10 cellular contexts compared by ENCODE assay signal in the genomic region with DNA sequence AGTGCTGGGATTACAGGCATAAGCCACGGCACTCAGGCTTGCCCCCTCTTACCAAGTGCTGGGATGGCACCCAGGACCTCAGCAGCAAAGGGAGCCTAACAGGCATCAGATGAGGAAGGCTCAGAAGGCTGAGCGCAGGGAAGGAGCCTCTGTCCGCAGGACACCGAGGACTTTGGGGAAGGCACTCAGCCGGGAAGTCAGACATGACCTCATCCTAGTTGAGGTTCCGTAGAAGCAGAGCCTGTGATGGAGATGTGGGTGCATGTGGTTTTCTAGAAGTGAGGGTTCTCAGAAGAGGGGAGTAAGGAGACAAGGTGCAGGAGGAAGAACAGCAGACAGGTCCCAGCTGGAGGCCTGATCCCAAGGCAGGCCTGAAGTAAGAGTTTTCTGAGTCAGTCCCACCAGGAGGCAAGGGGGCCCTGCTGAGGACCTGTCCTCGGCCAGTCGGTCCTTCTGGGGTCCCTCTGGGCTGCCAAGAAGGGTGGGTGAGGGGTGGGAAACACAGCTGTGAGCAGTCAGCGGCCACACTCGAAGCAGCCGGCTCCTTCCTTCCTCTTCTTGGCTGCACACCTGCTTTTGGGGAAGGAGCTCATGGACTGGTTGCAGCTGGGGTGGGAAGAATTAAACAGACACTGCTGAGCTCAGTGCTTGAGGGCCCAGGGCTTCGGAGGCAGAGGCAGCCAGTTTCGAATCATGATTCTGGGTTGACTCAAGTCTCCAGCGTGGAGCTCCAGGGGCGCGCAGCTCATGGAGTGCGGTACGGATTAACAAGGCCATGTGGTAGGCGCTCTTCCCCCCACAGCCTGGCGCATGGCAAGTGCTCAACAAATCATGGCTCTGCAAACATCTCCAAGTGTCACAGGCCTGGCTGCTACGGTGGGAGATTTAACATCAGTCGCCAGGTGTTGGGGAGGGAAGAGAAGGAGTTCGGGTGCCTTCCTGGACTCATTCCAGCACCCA. TPM values are rescaled to one million over a fixed set of nuclear protein-coding genes. Genes with fewer than 3 reads are reported as not detected.
DNase-seq lines count a peak whose midpoint lies in the region; ATAC-seq and TF ChIP-seq lines count a peak whose summit lies in the region.
"Had no signal": no experiment of that assay in that cellular context is flagged by ENCODE, and none has a peak within 500 bp of the region (broad histone marks: within the 10 kb centered on the region; RNA-seq: fewer than 3 reads in every experiment).

No MANE protein-coding gene starts in this region.

- H3K27ac ChIP-seq in right lobe of liver (no peak overlapping the region), urinary bladder (ENCODE audit: low read depth) (peak overlapping the region; percentile 53)

- H3K36me3 ChIP-seq in right lobe of liver (no peaks in the 10 kb centered on the region), urinary bladder (ENCODE audit: insufficient read depth) (no peaks in the 10 kb centered on the region)
- H3K36me3 ChIP-seq: BE2C, thoracic aorta had no signal

- 78% methylated on average over 9 of the region's 23 CpGs for WGBS in right lobe of liver (ENCODE audit: insufficient coverage, low coverage, low lambda C conversion rate, missing lambda C conversion rate)
- WGBS in urinary bladder, result 63% methylated on average over 23 of the region's 23 CpGs

- no peak overlapping the region for H3K4me3 Mint-ChIP-seq in activated T-cell treated with anti-CD3 and anti-CD28 coated beads, Interleukin-2, amount 50 U/mL, for 24 hours
- no peak overlapping the region for H3K4me3 Mint-ChIP-seq in activated naive CD8-positive, alpha-beta T cell treated with anti-CD3 and anti-CD28 coated beads for 36 hours

- no peak for TF ChIP-seq POLR2A in right lobe of liver (IDR thresholded peaks at IDR 0.05)

- H3K27me3 Mint-ChIP-seq in activated T-cell treated with anti-CD3 and anti-CD28 coated beads, Interleukin-2, amount 50 U/mL, for 24 hours, result no peaks in the 10 kb centered on the region
- H3K27me3 Mint-ChIP-seq in activated naive CD8-positive, alpha-beta T cell treated with anti-CD3 and anti-CD28 coated beads for 36 hours, result no peaks in the 10 kb centered on the region

- no peaks in the 10 kb centered on the region for H3K9me3 ChIP-seq in right lobe of liver
- H3K9me3 ChIP-seq: BE2C, thoracic aorta had no signal

- peak overlapping the region; percentile 56 for H3K27ac Mint-ChIP-seq in activated T-cell treated with anti-CD3 and anti-CD28 coated beads, Interleukin-2, amount 50 U/mL, for 24 hours
- no peak overlapping the region for H3K27ac Mint-ChIP-seq in activated naive CD8-positive, alpha-beta T cell treated with anti-CD3 and anti-CD28 coated beads for 36 hours

- H3K27me3 ChIP-seq in right lobe of liver, result no peaks in the 10 kb centered on the region
- H3K27me3 ChIP-seq: BE2C had no signal

- ATAC-seq in right lobe of liver, result peak; percentile 33 to 49 (median 48)
- ATAC-seq in HG03342 (IDR thresholded peaks at IDR 0.05; ENCODE audit: unreplicated experiment), result no peak
- no peak for ATAC-seq in GM18517 (IDR thresholded peaks at IDR 0.05; ENCODE audit: unreplicated experiment)

- H3K9me3 Mint-ChIP-seq in activated T-cell treated with anti-CD3 and anti-CD28 coated beads, Interleukin-2, amount 50 U/mL, for 24 hours, result no peaks in the 10 kb centered on the region
- no peaks in the 10 kb centered on the region for H3K9me3 Mint-ChIP-seq in activated naive CD8-positive, alpha-beta T cell treated with anti-CD3 and anti-CD28 coated beads for 36 hours

- no peak for TF ChIP-seq CTCF in right lobe of liver (IDR thresholded peaks at IDR 0.05)

- DNase-seq in activated T-cell treated with anti-CD3 and anti-CD28 coated beads, Interleukin-2, amount 50 U/mL, for 24 hours, result peak; percentile 39
- no peak for DNase-seq in activated T-cell treated with anti-CD3 and anti-CD28 coated beads, Interleukin-2, amount 50 U/mL, for 1 hour
- DNase-seq in activated naive CD8-positive, alpha-beta T cell treated with anti-CD3 and anti-CD28 coated beads for 36 hours, result peak; percentile 16
- DNase-seq in right lobe of liver (no peak), NCI-H510A (lab: John Stamatoyannopoulos, UW) (no peak)
- DNase-seq: BE2C had no signal

- peaks cover 47% of the 10 kb centered on the region for H3K4me1 Mint-ChIP-seq in activated T-cell treated with anti-CD3 and anti-CD28 coated beads, Interleukin-2, amount 50 U/mL, for 24 hours (ENCODE audit: low read depth)
- peaks cover 43% of the 10 kb centered on the region for H3K4me1 Mint-ChIP-seq in activated naive CD8-positive, alpha-beta T cell treated with anti-CD3 and anti-CD28 coated beads for 36 hours

- intact Hi-C loops in right lobe of liver (cut with DNase I), result no loop called here

- H3K36me3 Mint-ChIP-seq in activated T-cell treated with anti-CD3 and anti-CD28 coated beads, Interleukin-2, amount 50 U/mL, for 24 hours (ENCODE audit: low read depth), result no peaks in the 10 kb centered on the region
- no peaks in the 10 kb centered on the region for H3K36me3 Mint-ChIP-seq in activated naive CD8-positive, alpha-beta T cell treated with anti-CD3 and anti-CD28 coated beads for 36 hours

- H3K4me3 ChIP-seq in right lobe of liver, result no peak overlapping the region
- no peak overlapping the region for H3K4me3 ChIP-seq in urinary bladder (ENCODE audit: low read depth, low read length)
- H3K4me3 ChIP-seq: thoracic aorta had no signal

- H3K4me1 ChIP-seq in right lobe of liver, result no peaks in the 10 kb centered on the region
- H3K4me1 ChIP-seq in urinary bladder (ENCODE audit: insufficient read depth), result no peaks in the 10 kb centered on the region
- H3K4me1 ChIP-seq: BE2C had no signal

RNA-seq across cellular contexts. Expression of a gene that starts 38.9 kb away (rescaled TPM):
- total RNA-seq in activated naive CD8-positive, alpha-beta T cell treated with anti-CD3 and anti-CD28 coated beads for 36 hours, result 10 to 100 TPM; 10.3 to 11.2 TPM
- total RNA-seq in right lobe of liver (1 to 10 TPM; 3.5 to 7.9 (median 5.6) TPM), urinary bladder (11.4 TPM)
- 28.3 TPM for polyA plus RNA-seq in urinary bladder

RNA-seq across cellular contexts. Expression of a gene that starts 42.6 kb away (rescaled TPM):
- 100 to 1,000 TPM; 127 to 130 TPM for total RNA-seq in activated naive CD8-positive, alpha-beta T cell treated with anti-CD3 and anti-CD28 coated beads for 36 hours
- total RNA-seq in right lobe of liver (100 to 1,000 TPM in 1 of 6 experiments, 10 to 100 TPM in 5; 43.7 to 148 (median 59.1) TPM), urinary bladder (69.7 TPM)
- 120 TPM for polyA plus RNA-seq in urinary bladder

Comparison
In these comparisons a context has a peak if more than half of its experiments do, and no peak if none do; other contexts are left out.
1. DNase-seq: peak in activated T-cell treated with anti-CD3 and anti-CD28 coated beads, Interleukin-2, amount 50 U/mL, for 24 hours (single experiment) and activated naive CD8-positive, alpha-beta T cell treated with anti-CD3 and anti-CD28 coated beads for 36 hours (single experiment); none in activated T-cell treated with anti-CD3 and anti-CD28 coated beads, Interleukin-2, amount 50 U/mL, for 1 hour (single experiment), right lobe of liver (0 of 3) and NCI-H510A (single experiment).
2. ATAC-seq: peak in right lobe of liver (4 of 4); none in HG03342 (single experiment) and GM18517 (single experiment).